In the genomic region with DNA sequence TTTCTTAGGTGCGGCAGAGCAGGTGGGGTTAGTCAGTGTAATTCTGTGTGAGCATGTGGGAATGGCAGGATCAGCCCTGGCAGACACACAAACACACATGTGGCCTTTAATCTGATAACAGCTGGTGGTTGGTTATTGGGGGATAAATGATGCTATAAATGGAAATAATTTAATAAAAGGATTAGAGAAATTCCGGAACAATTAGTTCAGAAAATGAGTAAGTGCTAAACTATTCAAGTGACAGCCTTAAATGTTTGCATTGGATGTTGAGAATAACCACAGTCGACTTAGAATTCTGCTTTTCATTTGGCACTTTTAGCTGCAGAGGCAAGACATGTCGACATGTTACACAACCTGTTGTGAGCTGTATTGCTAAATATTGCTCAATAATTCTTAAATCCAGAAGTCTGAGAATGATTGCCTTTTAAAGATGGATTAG, we compare ENCODE assay signal across 15 cellular contexts. TPM values are rescaled to one million over a fixed set of nuclear protein-coding genes. Genes with fewer than 3 reads are reported as not detected.
DNase-seq lines count a peak whose midpoint lies in the region; ATAC-seq and TF ChIP-seq lines count a peak whose summit lies in the region.
"Had no signal": no experiment of that assay in that cellular context is flagged by ENCODE, and none has a peak within 500 bp of the region (broad histone marks: within the 10 kb centered on the region; RNA-seq: fewer than 3 reads in every experiment).

No MANE protein-coding gene starts in this region.

- H3K27ac ChIP-seq in left ventricle myocardium inferior (replicated peaks), result peak overlapping the region; percentile 90
- H3K27ac ChIP-seq in SJCRH30, result no peak overlapping the region
- H3K27ac ChIP-seq in upper lobe of right lung, result no peak overlapping the region
- H3K27ac ChIP-seq: thoracic aorta had no signal

- ATAC-seq in left ventricle myocardium superior, result no peak
- ATAC-seq in upper lobe of right lung, result peak; percentile 69
- no peak for ATAC-seq in GM18873 (IDR thresholded peaks at IDR 0.05; ENCODE audit: low FRiP score, unreplicated experiment)

- DNase-seq in left ventricle myocardium inferior (no peak), left ventricle myocardium superior (no peak), SJCRH30 (peak; percentile 55 to 64), fibroblast of the aortic adventitia (ENCODE audit: low read depth) (peak; percentile 89), upper lobe of right lung (no peak), HUDEP-2 (lab: John Stamatoyannopoulos, UW; ENCODE audit: unreplicated experiment in 76 of 76) (no peak)
- DNase-seq in stimulated activated CD4-positive, alpha-beta T cell treated with anti-CD3 and anti-CD28 coated beads, Interleukin-4, amount 100 ng/mL, for 24 hours, result no peak
- DNase-seq: ACHN; activated CD4-positive, CD25-positive, alpha-beta regulatory T cell treated with anti-CD3 and anti-CD28 coated beads, Interleukin-2, amount 50 U/mL, for 72 hours; H7; NCI-H1417 treated with DMSO at 0.1 percent for 48 hours; occipital lobe had no signal

- H3K4me1 ChIP-seq in left ventricle myocardium inferior, result peaks cover 49% of the 10 kb centered on the region
- peaks cover 24% of the 10 kb centered on the region for H3K4me1 ChIP-seq in SJCRH30
- no peaks in the 10 kb centered on the region for H3K4me1 ChIP-seq in upper lobe of right lung

- TF ChIP-seq CTCF in left ventricle myocardium inferior (IDR thresholded peaks at IDR 0.05; ENCODE audit: borderline replicate concordance) (no peak), fibroblast of the aortic adventitia (IDR thresholded peaks at IDR 0.05; ENCODE audit: insufficient read depth, low read length) (no peak), upper lobe of right lung (IDR thresholded peaks at IDR 0.05) (no peak)

- intact Hi-C loops in left ventricle myocardium inferior (cut with micrococcal nuclease), result no loop called here
- intact Hi-C loops in left ventricle myocardium superior (cut with micrococcal nuclease), result no loop called here
- intact Hi-C loops in upper lobe of right lung (cut with DNase I), result no loop called here

- H3K4me3 ChIP-seq in left ventricle myocardium inferior, result peak overlapping the region; percentile 29
- H3K4me3 ChIP-seq in SJCRH30, result no peak overlapping the region
- no peak overlapping the region for H3K4me3 ChIP-seq in fibroblast of the aortic adventitia (ENCODE audit: low read depth, low read length)
- H3K4me3 ChIP-seq in upper lobe of right lung, result no peak overlapping the region
- H3K4me3 ChIP-seq: thoracic aorta had no signal

- no peaks in the 10 kb centered on the region for H3K36me3 ChIP-seq in left ventricle myocardium inferior
- no peaks in the 10 kb centered on the region for H3K36me3 ChIP-seq in SJCRH30
- no peaks in the 10 kb centered on the region for H3K36me3 ChIP-seq in upper lobe of right lung
- H3K36me3 ChIP-seq: thoracic aorta had no signal

- H3K27me3 ChIP-seq in left ventricle myocardium inferior (ENCODE audit: low read depth), result no peaks in the 10 kb centered on the region
- H3K27me3 ChIP-seq in SJCRH30, result no peaks in the 10 kb centered on the region
- no peaks in the 10 kb centered on the region for H3K27me3 ChIP-seq in upper lobe of right lung

- no peaks in the 10 kb centered on the region for H3K9me3 ChIP-seq in left ventricle myocardium inferior (replicated peaks)
- H3K9me3 ChIP-seq in SJCRH30 (replicated peaks), result no peaks in the 10 kb centered on the region
- H3K9me3 ChIP-seq in upper lobe of right lung, result no peaks in the 10 kb centered on the region
- H3K9me3 ChIP-seq: thoracic aorta had no signal

RNA-seq across cellular contexts. Expression of a gene that starts 7.2 kb away (rescaled TPM):
- total RNA-seq in left ventricle myocardium inferior, result 389 TPM
- 492 TPM for total RNA-seq in left ventricle myocardium superior
- total RNA-seq in SJCRH30 (2014; rRNA removed; shearing (Covaris generic)), result 2.3 and 2.4 TPM in 2 replicates
- total RNA-seq in fibroblast of the aortic adventitia (ENCODE audit: low replicate concordance), result not detected in 2 replicates
- total RNA-seq in upper lobe of right lung, result not detected
- total RNA-seq: activated T-helper 2 cell treated with anti-CD3 and anti-CD28 coated beads, Interferon-gamma antibody, Interleukin-2, Interleukin-4, amounts not matched to agents 10 μg/mL and 5 μg/mL and 100 μg/mL, durations not matched to agents 14 hours and 24 hours and 36 hours; occipital lobe; thoracic aorta had no signal

RNA-seq across cellular contexts. Expression of a gene that starts 19.3 kb away (rescaled TPM):
- total RNA-seq in left ventricle myocardium inferior (21.2 TPM), left ventricle myocardium superior (24.1 TPM), fibroblast of the aortic adventitia (ENCODE audit: low replicate concordance) (15.1 and 43.2 TPM in 2 replicates), upper lobe of right lung (18.9 TPM)
- 5.6 and 6.0 TPM in 2 replicates for total RNA-seq in SJCRH30 (2014; rRNA removed; shearing (Covaris generic))

RNA-seq across cellular contexts. Expression of a gene that starts 53.0 kb away (rescaled TPM):
- total RNA-seq in left ventricle myocardium inferior (not detected), left ventricle myocardium superior (not detected), fibroblast of the aortic adventitia (ENCODE audit: low replicate concordance) (not detected in 2 replicates), upper lobe of right lung (not detected)
- total RNA-seq in SJCRH30 (2014; rRNA removed; shearing (Covaris generic)), result 0.32 TPM in 1 of 2 replicates, not detected in the other
- total RNA-seq: activated T-helper 2 cell treated with anti-CD3 and anti-CD28 coated beads, Interferon-gamma antibody, Interleukin-2, Interleukin-4, amounts not matched to agents 10 μg/mL and 5 μg/mL and 100 μg/mL, durations not matched to agents 14 hours and 24 hours and 36 hours; H7; occipital lobe; thoracic aorta had no signal

RNA-seq across cellular contexts. Expression of a gene that starts 58.5 kb away (rescaled TPM):
- total RNA-seq in left ventricle myocardium inferior (not detected), left ventricle myocardium superior (not detected), fibroblast of the aortic adventitia (ENCODE audit: low replicate concordance) (not detected in 2 replicates), upper lobe of right lung (not detected)
- not detected in 2 replicates for total RNA-seq in SJCRH30 (2014; rRNA removed; shearing (Covaris generic))
- total RNA-seq: occipital lobe, thoracic aorta had no signal

Comparison
In these comparisons a context has a peak if more than half of its experiments do, and no peak if none do; other contexts are left out.
1. DNase-seq: peak in SJCRH30 (2 of 2) and fibroblast of the aortic adventitia (single experiment); none in left ventricle myocardium inferior (single experiment), left ventricle myocardium superior (single experiment), upper lobe of right lung (single experiment), HUDEP-2 (0 of 76) and stimulated activated CD4-positive, alpha-beta T cell treated with anti-CD3 and anti-CD28 coated beads, Interleukin-4, amount 100 ng/mL, for 24 hours (single experiment).
2. RNA of a gene that starts 7.2 kb away (total RNA-seq): 492 TPM in left ventricle myocardium superior (single experiment) and 389 TPM in left ventricle myocardium inferior (single experiment); 2.3 to 2.4 TPM in SJCRH30, not detected in upper lobe of right lung (single experiment) and not detected in fibroblast of the aortic adventitia; every median in the first group is over 100 times any median in the second.